ENCODE assay signal across 24 cellular contexts in the genomic region with DNA sequence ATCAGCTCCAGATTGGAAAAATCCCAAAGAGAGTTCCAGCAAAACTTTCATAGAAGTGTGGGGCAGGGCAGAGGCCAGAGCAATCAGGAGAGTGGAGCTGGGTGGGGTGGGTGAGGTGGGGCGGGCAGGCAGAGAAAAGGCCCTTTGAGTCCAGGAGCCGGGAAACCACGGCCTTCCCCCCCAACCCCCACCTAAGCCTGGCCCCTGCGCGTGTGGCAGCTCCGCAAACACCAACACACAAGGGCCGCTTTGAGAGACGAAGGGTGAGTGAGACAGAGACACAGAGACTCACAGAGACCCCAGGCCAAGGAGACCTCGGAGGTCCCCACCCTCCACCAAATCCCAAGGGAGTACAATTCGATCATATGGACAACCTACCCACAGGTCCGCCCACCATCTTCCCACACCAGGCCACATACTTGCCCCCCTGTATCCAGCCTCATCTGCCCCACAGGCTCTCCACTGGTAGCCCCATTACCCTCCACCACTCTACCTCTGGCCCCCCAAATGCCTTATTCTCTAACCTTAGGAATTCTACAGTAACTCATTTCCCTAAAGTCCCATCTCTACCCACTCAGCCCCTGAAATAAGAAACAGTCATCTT. TPM values are rescaled to one million over a fixed set of nuclear protein-coding genes. Genes with fewer than 3 reads are reported as not detected.
"Had no signal": no experiment of that assay in that cellular context is flagged by ENCODE, and none has a peak within 500 bp of the region (broad histone marks: within the 10 kb centered on the region; RNA-seq: fewer than 3 reads in every experiment).

No MANE protein-coding gene starts in this region.

- H3K27ac Mint-ChIP-seq: activated CD4-positive, alpha-beta T cell treated with anti-CD3 and anti-CD28 coated beads, Interleukin-2, amount 10 ng/mL, durations not matched to agents 7 days and 5 days; activated CD8-positive, alpha-beta T cell treated with anti-CD3 and anti-CD28 coated beads, Interleukin-2, amount 10 ng/mL, durations not matched to agents 7 days and 5 days; activated T-helper 1 cell treated with anti-CD3 and anti-CD28 coated beads, Interleukin-12 subunit alpha, Interleukin-12 subunit beta, Interleukin-2, Interleukin-4 antibody, amounts not matched to agents 30 ng/mL and 10 ng/mL and 1 ng/mL, durations not matched to agents 14 hours and 24 hours and 36 hours; natural killer cell; progenitor cell of endocrine pancreas had no signal

- FAIRE-seq: colon, frontal cortex had no signal

- ATAC-seq: activated CD4-positive, CD25-positive, alpha-beta regulatory T cell treated with anti-CD3 and anti-CD28 coated beads, Interleukin-2, amount 50 U/mL, for 24 hours; activated CD8-positive, alpha-beta T cell treated with anti-CD3 and anti-CD28 coated beads, Interleukin-2, amount 10 ng/mL, durations not matched to agents 7 days and 5 days; natural killer cell; stimulated activated naive CD8-positive, alpha-beta T cell treated with anti-CD3 and anti-CD28 coated beads, Interleukin-15, Interleukin-2, amounts not matched to agents 100 U/mL and 50 U/mL, for 24 hours had no signal

- H3K4me3 Mint-ChIP-seq: activated CD4-positive, alpha-beta T cell treated with anti-CD3 and anti-CD28 coated beads, Interleukin-2, amount 10 ng/mL, durations not matched to agents 7 days and 5 days; activated CD8-positive, alpha-beta T cell treated with anti-CD3 and anti-CD28 coated beads, Interleukin-2, amount 10 ng/mL, durations not matched to agents 7 days and 5 days; activated naive CD4-positive, alpha-beta T cell treated with anti-CD3 and anti-CD28 coated beads, Interleukin-2, amount 50 U/mL, for 24 hours; activated T-helper 1 cell treated with anti-CD3 and anti-CD28 coated beads, Interleukin-12 subunit alpha, Interleukin-12 subunit beta, Interleukin-2, Interleukin-4 antibody, amounts not matched to agents 30 ng/mL and 10 ng/mL and 1 ng/mL, durations not matched to agents 14 hours and 24 hours and 36 hours; natural killer cell had no signal

- DNase-seq: activated CD4-positive, alpha-beta T cell treated with anti-CD3 and anti-CD28 coated beads, Interleukin-2, amount 10 ng/mL, durations not matched to agents 7 days and 5 days; activated CD8-positive, alpha-beta T cell treated with anti-CD3 and anti-CD28 coated beads, Interleukin-2, amount 10 ng/mL, durations not matched to agents 7 days and 5 days; activated gamma-delta T cell treated with Interleukin-2 at 50 U/mL for 16 hours; central memory CD4-positive, alpha-beta T cell; effector memory CD4-positive, alpha-beta T cell; glutamatergic neuron; hippocampal formation; midbrain; natural killer cell; retina; spleen; stimulated activated CD4-positive, alpha-beta T cell treated with anti-CD3 and anti-CD28 coated beads, Interleukin-4, amount 100 ng/mL, for 1 hour; stimulated activated naive CD8-positive, alpha-beta T cell treated with anti-CD3 and anti-CD28 coated beads, Interleukin-15, Interleukin-2, amounts not matched to agents 100 U/mL and 50 U/mL, for 24 hours; uterus had no signal

- H3K36me3 ChIP-seq: uterus had no signal

- H3K27ac ChIP-seq: adrenal gland, ascending aorta, esophagus muscularis mucosa, spleen, uterus had no signal

- H3K4me3 ChIP-seq: adrenal gland, ascending aorta, esophagus muscularis mucosa, spleen, tibial nerve, uterus had no signal

- H3K9me3 ChIP-seq: adrenal gland, ascending aorta, esophagus muscularis mucosa, spleen, tibial nerve, uterus had no signal

- H3K9me3 Mint-ChIP-seq: activated CD4-positive, alpha-beta T cell treated with anti-CD3 and anti-CD28 coated beads, Interleukin-2, amount 10 ng/mL, durations not matched to agents 7 days and 5 days; activated naive CD4-positive, alpha-beta T cell treated with anti-CD3 and anti-CD28 coated beads, Interleukin-2, amount 50 U/mL, for 24 hours; activated T-helper 1 cell treated with anti-CD3 and anti-CD28 coated beads, Interleukin-12 subunit alpha, Interleukin-12 subunit beta, Interleukin-2, Interleukin-4 antibody, amounts not matched to agents 30 ng/mL and 10 ng/mL and 1 ng/mL, durations not matched to agents 14 hours and 24 hours and 36 hours; natural killer cell had no signal

RNA-seq across cellular contexts. Expression of a gene that starts 13.8 kb away (rescaled TPM):
- total RNA-seq: ascending aorta had no signal
